8 cellular contexts compared by ENCODE assay signal in genomic region chr2:98822301-98823164, GRCh38.
DNase-seq lines count a peak whose midpoint lies in the region; ATAC-seq and TF ChIP-seq lines count a peak whose summit lies in the region.

No MANE protein-coding gene starts in this region.

- H3K36me3 ChIP-seq in duodenal mucosa (ENCODE audit: control insufficient read depth in 1 of 2, insufficient read depth in 2 of 2, low read length in 2 of 2), result peaks cover 0 to 11% of the 10 kb centered on the region in 2 donors

- peak overlapping the region; percentile 46 for H3K27ac ChIP-seq in duodenal mucosa (ENCODE audit: low read depth, low read length)

- ATAC-seq in GM21526 (IDR thresholded peaks at IDR 0.05; ENCODE audit: low FRiP score, unreplicated experiment) (no peak), HG03378 (IDR thresholded peaks at IDR 0.05; ENCODE audit: unreplicated experiment) (no peak)

- in situ Hi-C loops in ACHN (cut with HindIII; ENCODE audit: low pct_ligation_motif_present, low pct_unique_long_range_greater_than_20kb, low sequenced_read_pairs), result no loop called here

- H3K4me3 ChIP-seq in duodenal mucosa (ENCODE audit: low read depth in 1 of 2, low read length in 2 of 2), result peak overlapping the region; percentile 52 to 61

- no peaks in the 10 kb centered on the region for H3K9me3 Mint-ChIP-seq in mesothelial cell of epicardium

- H3K27me3 Mint-ChIP-seq in mesothelial cell of epicardium (ENCODE audit: low read depth), result peaks cover 41% of the 10 kb centered on the region

- H3K36me3 Mint-ChIP-seq in mesothelial cell of epicardium, result no peaks in the 10 kb centered on the region

- TF ChIP-seq CTCF in mesothelial cell of epicardium (IDR thresholded peaks at IDR 0.05; ENCODE audit: unreplicated experiment), result no peak

- H3K9me3 ChIP-seq in duodenal mucosa (ENCODE audit: control insufficient read depth in 1 of 2, low read length in 2 of 2), result no peaks in the 10 kb centered on the region

- H3K4me3 Mint-ChIP-seq in mesothelial cell of epicardium, result peak overlapping the region; percentile 55

- no peak overlapping the region for H3K27ac Mint-ChIP-seq in mesothelial cell of epicardium

- peaks cover 25% of the 10 kb centered on the region for H3K4me1 Mint-ChIP-seq in mesothelial cell of epicardium

- H3K9ac ChIP-seq in duodenal mucosa (ENCODE audit: low read depth in 1 of 2, low read length in 2 of 2), result peak overlapping the region in 1 of 2 donors; percentile 20

- H3K27me3 ChIP-seq in duodenal mucosa (ENCODE audit: control insufficient read depth in 1 of 2, insufficient read depth in 2 of 2, low read length in 2 of 2), result no peaks in the 10 kb centered on the region

- H3K4me1 ChIP-seq in duodenal mucosa (ENCODE audit: control insufficient read depth in 1 of 2, insufficient read depth in 2 of 2, low read length in 2 of 2), result peaks cover 0 to 18% of the 10 kb centered on the region in 2 donors

- DNase-seq in ACHN (peak; percentile 38), mesothelial cell of epicardium (ENCODE audit: low spot score in 2 of 2, unreplicated experiment in 2 of 2) (peak in 1 of 2 experiments; percentile 59), NCI-H2227 (lab: John Stamatoyannopoulos, UW; ENCODE audit: unreplicated experiment) (no peak)
- peak; percentile 63 for DNase-seq in activated CD4-positive, alpha-beta T cell treated with anti-CD3 and anti-CD28 coated beads, Interleukin-2, amount 50 U/mL, for 1 hour
- peak; percentile 15 to 22 for DNase-seq in stimulated activated CD8-positive, alpha-beta memory T cell treated with anti-CD3 and anti-CD28 coated beads, Interleukin-15, amount 100 ng/mL, for 4 hours (ENCODE audit: low read depth in 2 of 2)
